In genomic region chr1:11012260-11013159, GRCh38 we compare ENCODE assay signal across 8 cellular contexts. TPM values are rescaled to one million over a fixed set of nuclear protein-coding genes. Genes with fewer than 3 reads are reported as not detected.
DNase-seq lines count a peak whose midpoint lies in the region; ATAC-seq lines count a peak whose summit lies in the region.

Gene TARDBP (plus strand): TSS chr1:11012654. CDS start chr1:11013728, 1,074 bp downstream.

- no peaks in the 10 kb centered on the region for H3K9me3 Mint-ChIP-seq in effector memory CD8-positive, alpha-beta T cell

- H3K27ac ChIP-seq in mesenchymal stem cell (ENCODE audit: low read length, poor library complexity, severe bottlenecking), result peak within 1 kb of the TSS; percentile 96

- H3K4me2 ChIP-seq in mesenchymal stem cell (ENCODE audit: low read length, poor library complexity, severe bottlenecking), result peak within 1 kb of the TSS; percentile 86

- peak within 1 kb of the TSS in 1 of 2 experiments; percentile 96 for H3K14ac ChIP-seq in mesenchymal stem cell (ENCODE audit: low read length in 2 of 2)

- peak within 1 kb of the TSS; percentile 92 to 98 for H3K4ac ChIP-seq in mesenchymal stem cell (ENCODE audit: low read depth in 1 of 2, low read length in 2 of 2)

- H3K23ac ChIP-seq in mesenchymal stem cell (ENCODE audit: low read length in 2 of 2), result peak within 1 kb of the TSS in 1 of 2 experiments; percentile 96

- WGBS in mesenchymal stem cell, result 1% methylated on average over 80 of the region's 94 CpGs

- H2AFZ ChIP-seq in mesenchymal stem cell (ENCODE audit: low read depth, low read length), result peak within 1 kb of the TSS; percentile 55

- peak within 1 kb of the TSS; percentile 92 for H2BK5ac ChIP-seq in mesenchymal stem cell (ENCODE audit: low read depth, low read length, poor library complexity, severe bottlenecking)

- H3K4me1 Mint-ChIP-seq in effector memory CD8-positive, alpha-beta T cell (ENCODE audit: low read depth in 2 of 2), result peaks cover 23 to 27% of the 10 kb centered on the region in 2 donors

- peak within 1 kb of the TSS; percentile 85 to 86 for H3K4me3 Mint-ChIP-seq in effector memory CD8-positive, alpha-beta T cell

- peak within 1 kb of the TSS; percentile 69 for H2BK120ac ChIP-seq in mesenchymal stem cell (ENCODE audit: low read depth, low read length)

- no peaks in the 10 kb centered on the region for H3K27me3 Mint-ChIP-seq in effector memory CD8-positive, alpha-beta T cell

- H4K8ac ChIP-seq in mesenchymal stem cell (ENCODE audit: low read length), result peak within 1 kb of the TSS; percentile 100

- no peaks in the 10 kb centered on the region for H3K9me3 ChIP-seq in mesenchymal stem cell (ENCODE audit: control insufficient read depth, low read length)

- peaks cover 57% of the 10 kb centered on the region for H3K36me3 Mint-ChIP-seq in effector memory CD8-positive, alpha-beta T cell (ENCODE audit: insufficient read depth)

- H3K4me3 ChIP-seq in mesenchymal stem cell (ENCODE audit: insufficient read depth in 1 of 2, low read depth in 1 of 2, low read length in 2 of 2), result peak within 1 kb of the TSS; percentile 92 to 95

- peak within 1 kb of the TSS; percentile 97 to 98 for H3K27ac Mint-ChIP-seq in effector memory CD8-positive, alpha-beta T cell

- peaks cover 4% of the 10 kb centered on the region for H3K4me1 ChIP-seq in mesenchymal stem cell (ENCODE audit: control insufficient read depth, insufficient read depth, low read depth, low read length)

- H2BK15ac ChIP-seq in mesenchymal stem cell (ENCODE audit: low read depth, poor library complexity, severe bottlenecking), result peak within 1 kb of the TSS; percentile 89

- H3K79me1 ChIP-seq in mesenchymal stem cell (replicated peaks; ENCODE audit: low read length, poor library complexity, severe bottlenecking), result no peaks in the 10 kb centered on the region

- H3K36me3 ChIP-seq in mesenchymal stem cell (ENCODE audit: control insufficient read depth in 1 of 2, insufficient read depth in 2 of 2, low read depth in 1 of 2, low read length in 2 of 2), result peaks cover 25 to 40% of the 10 kb centered on the region in 2 experiments

- peak; percentile 84 for ATAC-seq in GM21360 (IDR thresholded peaks at IDR 0.05; ENCODE audit: unreplicated experiment)
- ATAC-seq in effector memory CD8-positive, alpha-beta T cell (replicated peaks), result peak; percentile 86

- peak within 1 kb of the TSS; percentile 94 for H4K91ac ChIP-seq in mesenchymal stem cell (ENCODE audit: low read length)

- H3K9ac ChIP-seq in mesenchymal stem cell (ENCODE audit: low read length), result peak within 1 kb of the TSS; percentile 96

- DNase-seq in COLO829 (ENCODE audit: low spot score) (peak; percentile 95), HT-29 (ENCODE audit: low spot score) (peak; percentile 94), mesenchymal stem cell (peak; percentile 94)
- DNase-seq in NK-92 treated with Interleukin-12 subunit alpha and Interleukin-12 subunit beta, amount 100 ng/mL, for 24 hours (lab: John Stamatoyannopoulos, UW), result peak; percentile 80
- DNase-seq in activated CD8-positive, alpha-beta memory T cell treated with anti-CD3 and anti-CD28 coated beads for 4 hours (ENCODE audit: low read depth in 2 of 2), result peak; percentile 77 to 79
- DNase-seq in effector memory CD8-positive, alpha-beta T cell, result peak; percentile 88 to 93 (median 89)
- DNase-seq in stimulated activated CD8-positive, alpha-beta memory T cell treated with anti-CD3 and anti-CD28 coated beads, Interleukin-12 subunit alpha, Interleukin-12 subunit beta, amount 100 ng/mL, for 24 hours (ENCODE audit: extremely low read depth), result peak; percentile 76

- peak within 1 kb of the TSS; percentile 77 for H2AK5ac ChIP-seq in mesenchymal stem cell (ENCODE audit: low read length, severe bottlenecking)

- H2BK12ac ChIP-seq in mesenchymal stem cell (ENCODE audit: low read length in 2 of 2), result peak within 1 kb of the TSS in 1 of 2 experiments; percentile 74

- H3K18ac ChIP-seq in mesenchymal stem cell (ENCODE audit: low read depth in 1 of 2, low read length in 2 of 2), result peak within 1 kb of the TSS; percentile 98 to 99

- no peaks in the 10 kb centered on the region for H3K27me3 ChIP-seq in mesenchymal stem cell (ENCODE audit: control insufficient read depth in 1 of 2, insufficient read depth in 1 of 2, low read length in 2 of 2)

RNA-seq across cellular contexts. Expression of gene TARDBP, which starts in this region (rescaled TPM):
- 55.7 and 59.7 TPM in 2 replicates for total RNA-seq in HT-29 (2014; rRNA removed; shearing (Covaris generic))
- 132 TPM for polyA plus RNA-seq in mesenchymal stem cell (2013, experiment 1 of 2)
- polyA plus RNA-seq in mesenchymal stem cell (2013, experiment 2 of 2), result 135 TPM

Comparison
In these comparisons a context has a peak if more than half of its experiments do, and no peak if none do; other contexts are left out.
1. Peak in every context shown above with its lines: DNase-seq, ATAC-seq, H3K4me3 ChIP-seq and H3K27ac ChIP-seq.